Comparison of ENCODE assay signal across 1 cellular context in the genomic region with DNA sequence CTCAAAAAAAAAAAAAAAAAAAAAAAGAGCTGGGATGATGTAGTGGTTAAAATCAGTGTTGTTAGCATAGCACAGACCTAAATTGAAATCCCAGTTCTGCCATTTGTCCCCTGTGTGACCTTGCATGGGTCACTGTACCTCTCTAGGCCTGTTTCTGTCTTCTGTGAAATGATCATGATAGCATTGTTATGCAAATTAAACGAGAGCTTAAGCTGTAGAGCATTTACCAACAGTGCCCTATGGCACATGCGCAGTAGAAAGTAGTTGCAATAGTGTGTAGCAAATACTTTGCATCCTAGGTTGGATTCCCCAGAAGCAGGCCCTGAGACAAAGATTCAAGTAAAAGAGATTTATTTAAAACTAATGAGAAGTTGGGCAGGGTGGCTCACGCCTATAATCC.
TF ChIP-seq lines count a peak whose summit lies in the region.

No MANE protein-coding gene starts in this region.

TF ChIP-seq in K562, 482 proteins besides CTCF, POLR2A, EP300 and RAD21:
- TF ChIP-seq SOX6 (IDR thresholded peaks at IDR 0.05) (0 out of 2 replicates have a peak, but pooled peaks have one; percentile 33), NRF1 (conservative IDR thresholded peaks at IDR 0.05 in 1 of 2, IDR thresholded peaks at IDR 0.05 in 1 of 2) (peak in 1 of 2 experiments; percentile 33; a peak in 2 of 4 replicates), MAFK (IDR thresholded peaks at IDR 0.05; ENCODE audit: low read length) (no peak)
